ENCODE assay signal across 1 cellular context in genomic region chr2:200905618-200906296, GRCh38.
TF ChIP-seq lines count a peak whose summit lies in the region.

No MANE protein-coding gene starts in this region.

TF ChIP-seq in HepG2, 621 proteins besides CTCF, POLR2A, EP300 and RAD21 (continued from another document and continues in another):
- TF ChIP-seq DMTF1 (CRISPR knock-in tag; IDR thresholded peaks at IDR 0.05): no peak
- TF ChIP-seq GATAD1 (CRISPR knock-in tag; IDR thresholded peaks at IDR 0.05): peak; percentile 60; the same call in 1 of the 2 replicates
- no peak for TF ChIP-seq ZNF780A (CRISPR knock-in tag; IDR thresholded peaks at IDR 0.05)
- TF ChIP-seq TBL1XR1 (IDR thresholded peaks at IDR 0.05; ENCODE audit: borderline replicate concordance, low read length, partially characterized antibody): no peak
- no peak for TF ChIP-seq HNRNPK (IDR thresholded peaks at IDR 0.05; ENCODE audit: low read depth, low read length, poor library complexity, severe bottlenecking)
- TF ChIP-seq USF2 (IDR thresholded peaks at IDR 0.05; ENCODE audit: low read depth, low read length): no peak
- TF ChIP-seq USF2 (CRISPR knock-in tag; IDR thresholded peaks at IDR 0.05; ENCODE audit: borderline replicate concordance): no peak
- TF ChIP-seq PTBP1 (IDR thresholded peaks at IDR 0.05; ENCODE audit: low read depth, low read length, poor library complexity, severe bottlenecking): no peak
- TF ChIP-seq ATF6 (CRISPR knock-in tag; conservative IDR thresholded peaks at IDR 0.05): no peak
- no peak for TF ChIP-seq HOXA9 (CRISPR knock-in tag; IDR thresholded peaks at IDR 0.05; ENCODE audit: borderline replicate concordance)
- TF ChIP-seq ZNF660 (CRISPR knock-in tag; IDR thresholded peaks at IDR 0.05; ENCODE audit: borderline replicate concordance, low read depth): no peak
- TF ChIP-seq RXRB (CRISPR knock-in tag; IDR thresholded peaks at IDR 0.05; ENCODE audit: borderline replicate concordance): peak; percentile 63
- TF ChIP-seq ZNF451 (CRISPR knock-in tag; IDR thresholded peaks at IDR 0.05): no peak
- no peak for TF ChIP-seq ZMAT3 (CRISPR knock-in tag; conservative IDR thresholded peaks at IDR 0.05)
- no peak for TF ChIP-seq ZNF33A (CRISPR knock-in tag; IDR thresholded peaks at IDR 0.05; ENCODE audit: borderline replicate concordance)
- no peak for TF ChIP-seq EED (CRISPR knock-in tag; IDR thresholded peaks at IDR 0.05)
- no peak for TF ChIP-seq EZH2 (conservative IDR thresholded peaks at IDR 0.05; ENCODE audit: low read depth, low read length)
- TF ChIP-seq KMT2B (CRISPR knock-in tag; IDR thresholded peaks at IDR 0.05): 0 out of 2 replicates have a peak, but pooled peaks have one; percentile 33
- TF ChIP-seq PHF8 (CRISPR knock-in tag; IDR thresholded peaks at IDR 0.05): no peak
- TF ChIP-seq SMC3 (IDR thresholded peaks at IDR 0.05; ENCODE audit: low read length): peak; percentile 88
- TF ChIP-seq XRCC5 (optimal IDR thresholded peaks at IDR 0.05; ENCODE audit: low read length): peak; percentile 80
- no peak for TF ChIP-seq ZNF530 (CRISPR knock-in tag; IDR thresholded peaks at IDR 0.05; ENCODE audit: low read depth)
- no peak for TF ChIP-seq ZNF280B (CRISPR knock-in tag; IDR thresholded peaks at IDR 0.05; ENCODE audit: borderline replicate concordance)
- peak; percentile 32 for TF ChIP-seq RBM22 (optimal IDR thresholded peaks at IDR 0.05; ENCODE audit: low read length)
- no peak for TF ChIP-seq SKIL (CRISPR knock-in tag; IDR thresholded peaks at IDR 0.05; ENCODE audit: borderline replicate concordance)
- TF ChIP-seq REXO4 (CRISPR knock-in tag; IDR thresholded peaks at IDR 0.05; ENCODE audit: borderline replicate concordance): no peak
- TF ChIP-seq KLF6 (CRISPR knock-in tag; IDR thresholded peaks at IDR 0.05): no peak
- TF ChIP-seq ZNF615 (CRISPR knock-in tag; IDR thresholded peaks at IDR 0.05; ENCODE audit: borderline replicate concordance): no peak
- TF ChIP-seq ZNF879 (CRISPR knock-in tag; IDR thresholded peaks at IDR 0.05): no peak
- no peak for TF ChIP-seq ZNF782 (CRISPR knock-in tag; IDR thresholded peaks at IDR 0.05; ENCODE audit: borderline replicate concordance)
- TF ChIP-seq MXI1 (IDR thresholded peaks at IDR 0.05; ENCODE audit: borderline replicate concordance, low read depth, low read length): peak; percentile 28; the same call in 1 of the 3 replicates
- no peak for TF ChIP-seq DNMT1 (CRISPR knock-in tag; IDR thresholded peaks at IDR 0.05)
- TF ChIP-seq HDAC1 (CRISPR knock-in tag; IDR thresholded peaks at IDR 0.05): no peak
- TF ChIP-seq ZNF878 (CRISPR knock-in tag; IDR thresholded peaks at IDR 0.05): no peak
- TF ChIP-seq SIX4 (CRISPR knock-in tag; IDR thresholded peaks at IDR 0.05): no peak
- TF ChIP-seq SP5 (CRISPR knock-in tag; IDR thresholded peaks at IDR 0.05; ENCODE audit: borderline replicate concordance, low read depth): no peak
- no peak for TF ChIP-seq ZNF136 (CRISPR knock-in tag; IDR thresholded peaks at IDR 0.05; ENCODE audit: low read depth)
- no peak for TF ChIP-seq TCF7 (IDR thresholded peaks at IDR 0.05; ENCODE audit: low read depth)
- no peak for TF ChIP-seq FOXP4 (CRISPR knock-in tag; IDR thresholded peaks at IDR 0.05)
- no peak for TF ChIP-seq ZNF616 (CRISPR knock-in tag; IDR thresholded peaks at IDR 0.05; ENCODE audit: low read depth)
- TF ChIP-seq FUBP1 (CRISPR knock-in tag; IDR thresholded peaks at IDR 0.05; ENCODE audit: borderline replicate concordance): no peak
- TF ChIP-seq GPN1 (CRISPR knock-in tag; IDR thresholded peaks at IDR 0.05; ENCODE audit: borderline replicate concordance): no peak
- no peak for TF ChIP-seq ZNF326 (CRISPR knock-in tag; IDR thresholded peaks at IDR 0.05; ENCODE audit: borderline replicate concordance)
- TF ChIP-seq ELF4 (CRISPR knock-in tag; IDR thresholded peaks at IDR 0.05; ENCODE audit: borderline replicate concordance): no peak
- TF ChIP-seq REL (CRISPR knock-in tag; conservative IDR thresholded peaks at IDR 0.05): no peak
- TF ChIP-seq ZZZ3 (CRISPR knock-in tag; IDR thresholded peaks at IDR 0.05; ENCODE audit: borderline replicate concordance): no peak
- peak; percentile 62; the same call in 1 of the 2 replicates for TF ChIP-seq CBX5 (CRISPR knock-in tag; IDR thresholded peaks at IDR 0.05; ENCODE audit: borderline replicate concordance)
- no peak for TF ChIP-seq ZNF7 (CRISPR knock-in tag; IDR thresholded peaks at IDR 0.05)
- TF ChIP-seq STAG1 (CRISPR knock-in tag; IDR thresholded peaks at IDR 0.05): peak; percentile 98
- peak; percentile 40 for TF ChIP-seq CEBPG (CRISPR knock-in tag; IDR thresholded peaks at IDR 0.05)
- TF ChIP-seq ZNF513 (CRISPR knock-in tag; conservative IDR thresholded peaks at IDR 0.05): no peak
- TF ChIP-seq ZBTB43 (CRISPR knock-in tag; conservative IDR thresholded peaks at IDR 0.05): no peak
- TF ChIP-seq GATAD2A (CRISPR knock-in tag; IDR thresholded peaks at IDR 0.05): peak; percentile 52; the same call in 1 of the 2 replicates
- TF ChIP-seq ZNF841 (CRISPR knock-in tag; IDR thresholded peaks at IDR 0.05; ENCODE audit: borderline replicate concordance): no peak
- TF ChIP-seq FOXK1 (CRISPR knock-in tag; IDR thresholded peaks at IDR 0.05; ENCODE audit: borderline replicate concordance, low read depth): no peak
- TF ChIP-seq ZNF143 (CRISPR knock-in tag; IDR thresholded peaks at IDR 0.05): no peak
